Comparison of ENCODE assay signal across 8 cellular contexts in the genomic region with DNA sequence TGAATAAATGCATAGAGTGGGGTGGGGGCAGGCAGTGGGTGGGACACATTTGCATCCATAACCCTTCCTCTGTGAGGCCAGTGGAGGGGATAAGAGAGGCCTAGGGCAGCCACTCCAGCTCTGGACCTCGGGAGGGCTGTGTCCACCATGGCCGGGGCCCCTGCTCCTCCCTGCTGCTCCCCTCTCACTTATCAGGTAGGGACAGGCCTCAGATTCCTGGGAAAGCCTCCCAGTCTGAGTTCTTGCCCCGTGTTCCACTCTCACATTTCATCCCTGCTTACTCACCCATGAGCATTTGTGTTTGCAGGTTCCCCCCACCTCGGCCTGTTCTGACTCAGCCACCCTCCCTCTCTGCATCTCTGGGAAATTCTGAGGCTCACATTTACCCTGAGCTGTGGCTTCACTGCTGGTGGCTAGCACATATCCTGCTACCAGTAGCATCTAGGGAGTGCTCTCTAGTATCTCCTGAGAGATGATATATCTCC.
DNase-seq lines count a peak whose midpoint lies in the region; ATAC-seq, FAIRE-seq and TF ChIP-seq lines count a peak whose summit lies in the region.

No MANE protein-coding gene starts in this region.

- no peak for TF ChIP-seq CTCF in WERI-Rb-1 (IDR thresholded peaks at IDR 0.05; ENCODE audit: low read depth, low read length)

- no peaks in the 10 kb centered on the region for H3K36me3 ChIP-seq in WERI-Rb-1

- ATAC-seq in HG02623 (IDR thresholded peaks at IDR 0.05; ENCODE audit: unreplicated experiment) = peak; percentile 57

- H3K9me3 ChIP-seq in WERI-Rb-1 (ENCODE audit: severe bottlenecking) = no peaks in the 10 kb centered on the region

- FAIRE-seq in RCC 7860 (lab: Jason Lieb, UNC) (peak; percentile 85), frontal cortex (lab: Jason Lieb, UNC) (no peak)

- H3K27ac ChIP-seq in WERI-Rb-1 = no peak overlapping the region

- H3K4me3 ChIP-seq in WERI-Rb-1 (ENCODE audit: low read depth, low read length) = no peak overlapping the region

- H3K27me3 ChIP-seq in WERI-Rb-1 (ENCODE audit: insufficient read depth, low read depth, severe bottlenecking) = no peaks in the 10 kb centered on the region

- DNase-seq in activated CD4-positive, alpha-beta T cell treated with anti-CD3 and anti-CD28 coated beads for 48 hours = peak; percentile 69
- DNase-seq in activated CD4-positive, alpha-beta T cell treated with anti-CD3 and anti-CD28 coated beads for 4 hours = no peak
- DNase-seq in RCC 7860 (ENCODE audit: low spot score) = peak; percentile 77
- DNase-seq in islet precursor cell = peak; percentile 82
- no peak for DNase-seq in WERI-Rb-1
- no peak for DNase-seq in frontal cortex (ENCODE audit: low spot score in 2 of 2)
- no peak for DNase-seq in HuH-7.5 (ENCODE audit: low spot score)

Comparison
In these comparisons a context has a peak if more than half of its experiments do, and no peak if none do; other contexts are left out.
1. DNase-seq: peak in activated CD4-positive, alpha-beta T cell treated with anti-CD3 and anti-CD28 coated beads for 48 hours (single experiment), RCC 7860 (single experiment) and islet precursor cell (single experiment); none in activated CD4-positive, alpha-beta T cell treated with anti-CD3 and anti-CD28 coated beads for 4 hours (0 of 2), WERI-Rb-1 (single experiment), frontal cortex (0 of 2) and HuH-7.5 (single experiment).